Comparison of ENCODE assay signal across 16 cellular contexts in the genomic region with DNA sequence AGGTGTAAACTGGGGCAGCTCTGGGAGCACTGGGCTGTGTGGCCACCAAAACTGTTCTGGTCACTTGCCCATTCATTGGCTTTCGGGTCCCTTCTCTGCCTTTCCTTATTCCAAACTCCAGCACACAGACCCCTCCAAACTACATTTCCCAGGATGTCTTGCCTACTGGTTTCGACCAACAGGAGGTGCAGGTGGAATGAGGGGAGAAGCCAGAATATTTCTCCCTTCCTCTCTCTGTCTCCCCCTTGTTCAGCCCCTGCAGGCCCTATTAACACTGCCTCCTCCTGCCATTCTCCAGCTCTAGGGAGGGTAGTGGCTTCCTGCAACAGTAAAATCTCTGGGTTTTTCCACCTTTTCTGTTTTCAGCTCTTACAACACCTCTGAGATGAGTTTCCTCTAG. TPM values are rescaled to one million over a fixed set of nuclear protein-coding genes. Genes with fewer than 3 reads are reported as not detected.
DNase-seq lines count a peak whose midpoint lies in the region; TF ChIP-seq lines count a peak whose summit lies in the region.
"Had no signal": no experiment of that assay in that cellular context is flagged by ENCODE, and none has a peak within 500 bp of the region (broad histone marks: within the 10 kb centered on the region; RNA-seq: fewer than 3 reads in every experiment).

No MANE protein-coding gene starts in this region.

- H3K36me3 Mint-ChIP-seq in chondrocyte (ENCODE audit: low read depth), result peaks cover 6% of the 10 kb centered on the region

- DNase-seq in D341Med (ENCODE audit: low spot score) (peak; percentile 6), chondrocyte (ENCODE audit: low spot score) (peak; percentile 10), T-helper 1 cell (no peak), hepatic stellate cell (ENCODE audit: low spot score) (no peak)
- DNase-seq: CD8-positive, alpha-beta T cell; DMS79; H9; Kasumi-1; MM.1S; NCI-H1105; NCI-H1694; NCI-H2107; NCI-H2227 treated with DMSO at 0.1 percent for 48 hours; NCI-H526 treated with DMSO at 0.1 percent for 48 hours; SK-N-SH had no signal

- peaks cover 48% of the 10 kb centered on the region for H3K27me3 Mint-ChIP-seq in chondrocyte (ENCODE audit: low read depth)

- TF ChIP-seq CTCF in chondrocyte (IDR thresholded peaks at IDR 0.05), result no peak

- H3K9me3 Mint-ChIP-seq in chondrocyte (ENCODE audit: low read depth), result peaks cover 15% of the 10 kb centered on the region
- H3K9me3 Mint-ChIP-seq: CD8-positive, alpha-beta T cell; H9 had no signal

- no peak overlapping the region for H3K4me3 Mint-ChIP-seq in chondrocyte (ENCODE audit: unreplicated experiment)
- H3K4me3 Mint-ChIP-seq: CD8-positive, alpha-beta T cell; H9 had no signal

- no peak overlapping the region for H3K27ac Mint-ChIP-seq in chondrocyte (ENCODE audit: unreplicated experiment)
- H3K27ac Mint-ChIP-seq: CD8-positive, alpha-beta T cell had no signal

- H3K4me1 Mint-ChIP-seq in chondrocyte (ENCODE audit: low read depth), result no peaks in the 10 kb centered on the region

RNA-seq across cellular contexts. Expression of a gene that starts 13.2 kb away (rescaled TPM):
- total RNA-seq in chondrocyte, result 10.1 to 11.8 TPM (median 11.3 TPM) in 3 replicates

RNA-seq across cellular contexts. Expression of a gene that starts 18.8 kb away (rescaled TPM):
- total RNA-seq in chondrocyte, result not detected in 3 replicates
- total RNA-seq: A172; CD8-positive, alpha-beta T cell had no signal

RNA-seq across cellular contexts. Expression of a gene that starts 24.7 kb away (rescaled TPM):
- total RNA-seq in chondrocyte, result 31.6 to 35.7 TPM (median 32.2 TPM) in 3 replicates

RNA-seq across cellular contexts. Expression of a gene that starts 50.7 kb away (rescaled TPM):
- 8.7 to 11.9 TPM (median 10.7 TPM) in 3 replicates for total RNA-seq in chondrocyte

Comparison
In these comparisons a context has a peak if more than half of its experiments do, and no peak if none do; other contexts are left out.
1. DNase-seq: peak in D341Med (single experiment) and chondrocyte (single experiment); none in T-helper 1 cell (0 of 5) and hepatic stellate cell (single experiment).